In genomic region chr16:27169511-27170071, GRCh38 we compare ENCODE assay signal across 8 cellular contexts. TPM values are rescaled to one million over a fixed set of nuclear protein-coding genes. Genes with fewer than 3 reads are reported as not detected.
DNase-seq lines count a peak whose midpoint lies in the region; ATAC-seq and TF ChIP-seq lines count a peak whose summit lies in the region.

No MANE protein-coding gene starts in this region.

- H3K4me3 Mint-ChIP-seq in Calu3 (ENCODE audit: low read depth, unreplicated experiment) (no peak overlapping the region), naive B cell (peak overlapping the region in 2 of 8 donors; percentile 10 to 37)
- H3K4me3 Mint-ChIP-seq in stimulated activated memory B cell treated with anti-CD40 and anti-IgM and Interleukin-4, amounts not matched to agents 10 μg/mL and 1 μg/mL and 100 μg/mL, for 72 hours: no peak overlapping the region

- H3K9me3 ChIP-seq in MG63: 0 out of 2 replicates have a peak, but pooled peaks cover 4% of the 10 kb centered on the region

- no TSS peak for BruUV-seq in Calu3 (replicated peaks; lab: Mats Ljungman, UMichigan)

- TF ChIP-seq CTCF in Calu3 (IDR thresholded peaks at IDR 0.05; ENCODE audit: unreplicated experiment): peak; percentile 24

- ATAC-seq in naive B cell (ENCODE audit: low read depth in 2 of 2) (peak; percentile 13 to 18), GM19467 (IDR thresholded peaks at IDR 0.05; ENCODE audit: unreplicated experiment) (no peak), HG03571 (IDR thresholded peaks at IDR 0.05; ENCODE audit: unreplicated experiment) (no peak)
- ATAC-seq in stimulated activated memory B cell treated with anti-CD40 and anti-IgM and Interleukin-4, amounts not matched to agents 10 μg/mL and 1 μg/mL and 100 μg/mL, for 72 hours: no peak

- H3K27ac Mint-ChIP-seq in Calu3 (ENCODE audit: unreplicated experiment): no peak overlapping the region
- H3K27ac Mint-ChIP-seq in naive B cell: peak overlapping the region in 3 of 6 donors; percentile 20 to 49 (median 24)
- H3K27ac Mint-ChIP-seq in stimulated activated memory B cell treated with anti-CD40 and anti-IgM and Interleukin-4, amounts not matched to agents 10 μg/mL and 1 μg/mL and 100 μg/mL, for 72 hours: no peak overlapping the region

- CTCF ChIA-PET in Calu3 (lab: Charles Lee): interaction anchor here (1.1 to 1.3 kb wide), 3 partner anchors 9 to 34 kb away, joined by 3 to 7 read pairs (median 5); partner anchors contain the start of gene KDM8

- H3K4me1 Mint-ChIP-seq in Calu3 (ENCODE audit: low read depth, unreplicated experiment) (peaks cover 9% of the 10 kb centered on the region), naive B cell (peaks cover 29 to 58% (median 31%) of the 10 kb centered on the region in 3 donors)
- H3K4me1 Mint-ChIP-seq in stimulated activated memory B cell treated with anti-CD40 and anti-IgM and Interleukin-4, amounts not matched to agents 10 μg/mL and 1 μg/mL and 100 μg/mL, for 72 hours: peaks cover 22% of the 10 kb centered on the region

- H3K36me3 ChIP-seq in MG63: no peaks in the 10 kb centered on the region

- H3K27me3 Mint-ChIP-seq in Calu3 (ENCODE audit: unreplicated experiment): peaks cover 46% of the 10 kb centered on the region
- H3K27me3 Mint-ChIP-seq in naive B cell: no peaks in the 10 kb centered on the region
- no peaks in the 10 kb centered on the region for H3K27me3 Mint-ChIP-seq in stimulated activated memory B cell treated with anti-CD40 and anti-IgM and Interleukin-4, amounts not matched to agents 10 μg/mL and 1 μg/mL and 100 μg/mL, for 72 hours

- peaks cover 5% of the 10 kb centered on the region for H3K9me3 Mint-ChIP-seq in Calu3 (ENCODE audit: low read depth, unreplicated experiment)
- H3K9me3 Mint-ChIP-seq in naive B cell: peaks cover 0 to 3% (median 2%) of the 10 kb centered on the region in 7 donors
- H3K9me3 Mint-ChIP-seq in stimulated activated memory B cell treated with anti-CD40 and anti-IgM and Interleukin-4, amounts not matched to agents 10 μg/mL and 1 μg/mL and 100 μg/mL, for 72 hours: peaks cover 3% of the 10 kb centered on the region

- H3K27me3 ChIP-seq in MG63: no peaks in the 10 kb centered on the region

- intact Hi-C loops in Calu3 (cut with micrococcal nuclease; ENCODE audit: unreplicated experiment): no loop called here

- DNase-seq in Calu3 (peak; percentile 47), MG63 (peak; percentile 59), T-helper 9 cell (peak; percentile 60), amniotic epithelial cell (ENCODE audit: low read depth) (peak; percentile 99), naive B cell (peak; percentile 45)

- H3K36me3 Mint-ChIP-seq in Calu3 (ENCODE audit: insufficient read depth, unreplicated experiment) (no peaks in the 10 kb centered on the region), naive B cell (no peaks in the 10 kb centered on the region)
- no peaks in the 10 kb centered on the region for H3K36me3 Mint-ChIP-seq in stimulated activated memory B cell treated with anti-CD40 and anti-IgM and Interleukin-4, amounts not matched to agents 10 μg/mL and 1 μg/mL and 100 μg/mL, for 72 hours

- no peak overlapping the region for H3K4me3 ChIP-seq in MG63

RNA-seq across cellular contexts. Expression of gene KDM8, which starts 33.7 kb away (rescaled TPM):
- total RNA-seq in Calu3 (2022): 8.4 and 10.2 TPM in 2 replicates
- 4.4 and 10.2 TPM in 2 replicates for total RNA-seq in MG63 (2014; rRNA removed; shearing (Covaris generic); ENCODE audit: low replicate concordance)
- polyA plus RNA-seq in naive B cell (ENCODE audit: low read depth in 6 of 6): 1 to 10 TPM in 5 of 6 donors, not detected in 1; 2.9 to 8.2 (median 4.2) TPM

Comparison
In these comparisons a context has a peak if more than half of its experiments do, and no peak if none do; other contexts are left out.
1. DNase-seq: peak in every context shown above with its lines; median percentile 99 in amniotic epithelial cell; 60 in T-helper 9 cell; 59 in MG63; 47 in Calu3; 45 in naive B cell.
2. ATAC-seq: peak in naive B cell (2 of 2); none in GM19467 (single experiment), stimulated activated memory B cell treated with anti-CD40 and anti-IgM and Interleukin-4, amounts not matched to agents 10 μg/mL and 1 μg/mL and 100 μg/mL, for 72 hours (single experiment) and HG03571 (single experiment).